ENCODE assay signal across 10 cellular contexts in the genomic region with DNA sequence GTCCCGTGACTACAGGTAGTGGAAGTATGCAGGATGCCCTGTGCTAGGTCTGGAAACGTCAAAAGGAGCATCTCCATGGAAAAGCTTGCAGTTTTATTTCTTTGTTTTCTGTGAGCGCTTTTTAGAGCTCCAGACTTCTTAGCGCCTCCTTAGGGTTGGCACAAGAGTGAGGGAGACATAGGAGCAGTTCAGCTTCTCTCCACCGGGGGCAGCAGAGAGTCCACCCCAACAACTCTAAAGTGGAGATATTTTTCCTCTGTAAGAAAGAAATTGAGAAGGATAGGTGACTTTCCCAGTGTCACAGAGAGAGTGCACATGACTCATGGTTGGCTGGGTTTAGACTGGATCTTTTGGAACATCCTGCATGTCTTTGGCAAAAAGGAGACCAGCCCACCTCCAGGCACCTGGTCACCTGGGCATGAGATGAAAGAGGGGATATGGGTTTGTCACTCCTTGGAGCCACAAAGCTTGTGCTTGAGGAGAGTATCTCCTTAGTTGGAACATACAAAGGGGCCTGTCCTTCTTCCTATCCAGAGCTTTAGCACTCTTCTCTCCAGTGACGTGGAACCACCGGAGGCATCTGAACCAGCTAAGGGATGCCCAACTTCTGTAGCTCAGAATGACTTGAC.
DNase-seq lines count a peak whose midpoint lies in the region; ATAC-seq, FAIRE-seq and TF ChIP-seq lines count a peak whose summit lies in the region.
"Had no signal": no experiment of that assay in that cellular context is flagged by ENCODE, and none has a peak within 500 bp of the region (broad histone marks: within the 10 kb centered on the region; RNA-seq: fewer than 3 reads in every experiment).

No MANE protein-coding gene starts in this region.

- H4K20me1 ChIP-seq in KMS-11 (ENCODE audit: insufficient read depth) (no peaks in the 10 kb centered on the region), HepG2 (ENCODE audit: insufficient read depth, low read length) (no peaks in the 10 kb centered on the region)
- H4K20me1 ChIP-seq: BLaER1 had no signal

- no peak overlapping the region for H3K27ac Mint-ChIP-seq in activated naive CD8-positive, alpha-beta T cell treated with anti-CD3 and anti-CD28 coated beads for 36 hours
- H3K27ac Mint-ChIP-seq in activated T-helper 17 cell treated with anti-CD3 and anti-CD28 coated beads, Interleukin-2, amount 50 U/mL, for 72 hours, result no peak overlapping the region
- H3K27ac Mint-ChIP-seq: activated naive CD4-positive, alpha-beta T cell treated with anti-CD3 and anti-CD28 coated beads, Interleukin-2, amount 50 U/mL, for 24 hours had no signal

- ATAC-seq in GM19328 (IDR thresholded peaks at IDR 0.05; ENCODE audit: unreplicated experiment) (peak; percentile 76), HepG2 (peak; percentile 55; the same call in 2 of the 3 replicates)
- no peak for ATAC-seq in activated T-helper 17 cell treated with anti-CD3 and anti-CD28 coated beads, Interleukin-2, amount 50 U/mL, for 72 hours (replicated peaks)

- CTCF ChIA-PET in HepG2 (lab: Yijun Ruan, JAX; ENCODE audit: low intra/inter-chr PET ratio, low total read pairs), result no interaction called here

- no peaks in the 10 kb centered on the region for H3K36me3 ChIP-seq in KMS-11 (ENCODE audit: insufficient read depth)
- H3K36me3 ChIP-seq in HepG2 (replicated peaks in 1 of 2; ENCODE audit: control insufficient read depth in 1 of 2, insufficient read depth in 2 of 2, low read length in 2 of 2), result no peaks in the 10 kb centered on the region
- H3K36me3 ChIP-seq: BLaER1 had no signal

- peak; percentile 34 for FAIRE-seq in HepG2 (lab: Jason Lieb, UNC)

- H2AFZ ChIP-seq in KMS-11 (ENCODE audit: low read depth) (no peak overlapping the region), HepG2 (ENCODE audit: low read length) (no peak overlapping the region)

- BruUV-seq in HepG2 (replicated peaks; lab: Mats Ljungman, UMichigan), result no TSS peak

- H3K4me3 ChIP-seq in KMS-11 (IDR thresholded peaks at IDR 0.05; ENCODE audit: insufficient read depth, low read depth, low read length) (no peak overlapping the region), HepG2 (replicated peaks in 1 of 3; ENCODE audit: insufficient read depth in 1 of 3, low read depth in 2 of 3, low read length in 3 of 3) (no peak overlapping the region)
- H3K4me3 ChIP-seq: BLaER1 had no signal

- in situ Hi-C loops in HepG2 (cut with HindIII; ENCODE audit: extremely low pct_ligation_motif_present, low pct_unique_long_range_greater_than_20kb), result no loop called here

- TF ChIP-seq EP300 in HepG2 (IDR thresholded peaks at IDR 0.05; ENCODE audit: low read depth in 2 of 2, low read length in 2 of 2), result no peak
- no peak for TF ChIP-seq EP300 in HepG2 (CRISPR knock-in tag; IDR thresholded peaks at IDR 0.05; ENCODE audit: borderline replicate concordance)

- TF ChIP-seq POLR2A in HepG2 (IDR thresholded peaks at IDR 0.05; ENCODE audit: insufficient read depth in 1 of 2, low read depth in 2 of 2, low read length in 2 of 2), result no peak

- H3K79me2 ChIP-seq in KMS-11 (ENCODE audit: insufficient read depth, low read depth), result no peaks in the 10 kb centered on the region
- no peaks in the 10 kb centered on the region for H3K79me2 ChIP-seq in HepG2 (ENCODE audit: insufficient read depth, low read length)

- H3K9me3 ChIP-seq in HepG2 (ENCODE audit: low read length), result peaks cover 60% of the 10 kb centered on the region
- H3K9me3 ChIP-seq: BLaER1 had no signal

- H3K27me3 ChIP-seq in KMS-11 (ENCODE audit: insufficient read depth, low read depth) (no peaks in the 10 kb centered on the region), HepG2 (ENCODE audit: control insufficient read depth in 1 of 2, insufficient read depth in 2 of 2, low read length in 2 of 2) (no peaks in the 10 kb centered on the region; a peak in 1 of 5 replicates)
- H3K27me3 ChIP-seq: BLaER1 had no signal

- TF ChIP-seq CTCF in KMS-11 (conservative IDR thresholded peaks at IDR 0.05; ENCODE audit: low read depth, low read length) (peak; percentile 63), HepG2 (CRISPR knock-in tag; IDR thresholded peaks at IDR 0.05) (no peak)

- DNase-seq in DMS153 (lab: John Stamatoyannopoulos, UW) (peak; percentile 12), DMS153 treated with DMSO at 0.1 percent for 48 hours (lab: John Stamatoyannopoulos, UW; ENCODE audit: unreplicated experiment) (no peak), HepG2 (ENCODE audit: low spot score) (no peak), NCI-H146 treated with DMSO at 0.1 percent for 48 hours (lab: John Stamatoyannopoulos, UW; ENCODE audit: unreplicated experiment) (no peak)
- DNase-seq in activated naive CD8-positive, alpha-beta T cell treated with anti-CD3 and anti-CD28 coated beads for 36 hours, result peak; percentile 1

- POLR2A ChIA-PET in HepG2 (lab: Yijun Ruan, JAX), result no interaction called here

- no peak overlapping the region for H3K4me2 ChIP-seq in KMS-11
- no peak overlapping the region for H3K4me2 ChIP-seq in HepG2 (ENCODE audit: low read depth, low read length)
- H3K4me2 ChIP-seq: BLaER1 had no signal

- H3K9ac ChIP-seq in KMS-11 (no peak overlapping the region), HepG2 (ENCODE audit: insufficient read depth, low read depth, low read length) (no peak overlapping the region)
- H3K9ac ChIP-seq: BLaER1 had no signal

- H3K27ac ChIP-seq in KMS-11 (no peak overlapping the region), HepG2 (ENCODE audit: extremely low read length, insufficient read depth, low read length) (no peak overlapping the region)
- H3K27ac ChIP-seq: BLaER1 had no signal

- peaks cover 3% of the 10 kb centered on the region for H3K9me3 Mint-ChIP-seq in activated naive CD8-positive, alpha-beta T cell treated with anti-CD3 and anti-CD28 coated beads for 36 hours
- peaks cover 18% of the 10 kb centered on the region for H3K9me3 Mint-ChIP-seq in activated T-helper 17 cell treated with anti-CD3 and anti-CD28 coated beads, Interleukin-2, amount 50 U/mL, for 72 hours

- H3K27me3 Mint-ChIP-seq in activated naive CD8-positive, alpha-beta T cell treated with anti-CD3 and anti-CD28 coated beads for 36 hours, result no peaks in the 10 kb centered on the region
- no peaks in the 10 kb centered on the region for H3K27me3 Mint-ChIP-seq in activated T-helper 17 cell treated with anti-CD3 and anti-CD28 coated beads, Interleukin-2, amount 50 U/mL, for 72 hours
- H3K27me3 Mint-ChIP-seq: activated naive CD4-positive, alpha-beta T cell treated with anti-CD3 and anti-CD28 coated beads, Interleukin-2, amount 50 U/mL, for 24 hours had no signal

- intact Hi-C loops in HepG2 (cut with micrococcal nuclease; ENCODE audit: unreplicated experiment), result no loop called here

- no peaks in the 10 kb centered on the region for H3K36me3 Mint-ChIP-seq in activated naive CD8-positive, alpha-beta T cell treated with anti-CD3 and anti-CD28 coated beads for 36 hours
- H3K36me3 Mint-ChIP-seq in activated T-helper 17 cell treated with anti-CD3 and anti-CD28 coated beads, Interleukin-2, amount 50 U/mL, for 72 hours (ENCODE audit: low read depth), result no peaks in the 10 kb centered on the region
- H3K36me3 Mint-ChIP-seq: activated naive CD4-positive, alpha-beta T cell treated with anti-CD3 and anti-CD28 coated beads, Interleukin-2, amount 50 U/mL, for 24 hours had no signal

- no peak for TF ChIP-seq RAD21 in HepG2 (CRISPR knock-in tag; IDR thresholded peaks at IDR 0.05)

- H3K4me3 Mint-ChIP-seq in activated naive CD8-positive, alpha-beta T cell treated with anti-CD3 and anti-CD28 coated beads for 36 hours, result no peak overlapping the region
- H3K4me3 Mint-ChIP-seq in activated T-helper 17 cell treated with anti-CD3 and anti-CD28 coated beads, Interleukin-2, amount 50 U/mL, for 72 hours, result no peak overlapping the region
- H3K4me3 Mint-ChIP-seq: activated naive CD4-positive, alpha-beta T cell treated with anti-CD3 and anti-CD28 coated beads, Interleukin-2, amount 50 U/mL, for 24 hours had no signal

- WGBS in HepG2 (ENCODE audit: low lambda C conversion rate), result 14% methylated on average over 5 of the region's 7 CpGs

- H3K4me1 ChIP-seq in KMS-11 (ENCODE audit: low read depth, poor library complexity, severe bottlenecking), result no peaks in the 10 kb centered on the region
- no peaks in the 10 kb centered on the region for H3K4me1 ChIP-seq in HepG2 (ENCODE audit: insufficient read depth, low read length)
- H3K4me1 ChIP-seq: BLaER1 had no signal

- H3K4me1 Mint-ChIP-seq in activated naive CD8-positive, alpha-beta T cell treated with anti-CD3 and anti-CD28 coated beads for 36 hours, result no peaks in the 10 kb centered on the region
- no peaks in the 10 kb centered on the region for H3K4me1 Mint-ChIP-seq in activated T-helper 17 cell treated with anti-CD3 and anti-CD28 coated beads, Interleukin-2, amount 50 U/mL, for 72 hours
- H3K4me1 Mint-ChIP-seq: activated naive CD4-positive, alpha-beta T cell treated with anti-CD3 and anti-CD28 coated beads, Interleukin-2, amount 50 U/mL, for 24 hours had no signal

Comparison
In these comparisons a context has a peak if more than half of its experiments do, and no peak if none do; other contexts are left out.
1. DNase-seq: peak in DMS153 (single experiment) and activated naive CD8-positive, alpha-beta T cell treated with anti-CD3 and anti-CD28 coated beads for 36 hours (single experiment); none in DMS153 treated with DMSO at 0.1 percent for 48 hours (single experiment), HepG2 (single experiment) and NCI-H146 treated with DMSO at 0.1 percent for 48 hours (single experiment).